Comparison of ENCODE assay signal across 13 cellular contexts in genomic region chr10:3091921-3092320, GRCh38. TPM values are rescaled to one million over a fixed set of nuclear protein-coding genes. Genes with fewer than 3 reads are reported as not detected.
DNase-seq lines count a peak whose midpoint lies in the region; ATAC-seq and TF ChIP-seq lines count a peak whose summit lies in the region.
"Had no signal": no experiment of that assay in that cellular context is flagged by ENCODE, and none has a peak within 500 bp of the region (broad histone marks: within the 10 kb centered on the region; RNA-seq: fewer than 3 reads in every experiment).

No MANE protein-coding gene starts in this region.

- 85 to 94% (median 93%) methylated on average over 5 of the region's 5 CpGs for WGBS in spleen, 5 donors

- CTCF ChIA-PET in CD8-positive, alpha-beta T cell (lab: Charles Lee) = interaction anchor here (0.6 kb wide), 1 partner anchor 16 kb away, joined by 3 read pairs; no protein-coding TSS in a partner anchor
- CTCF ChIA-PET in Panc1 (lab: Charles Lee) = no interaction called here

- intact Hi-C loops in CD8-positive, alpha-beta T cell (cut with DNase I, micrococcal nuclease) = no loop called here
- intact Hi-C loops in Panc1 (cut with micrococcal nuclease; ENCODE audit: unreplicated experiment) = no loop called here
- intact Hi-C loops in spleen (cut with DNase I; ENCODE audit: low total_unique reads) = no loop called here

- peaks cover 36% of the 10 kb centered on the region for H3K36me3 Mint-ChIP-seq in CD8-positive, alpha-beta T cell
- H3K36me3 Mint-ChIP-seq in effector memory CD8-positive, alpha-beta T cell (ENCODE audit: insufficient read depth) = peaks cover 15% of the 10 kb centered on the region
- H3K36me3 Mint-ChIP-seq in neural crest cell (ENCODE audit: low read depth) = peaks cover 4% of the 10 kb centered on the region

- TF ChIP-seq CTCF in CD8-positive, alpha-beta T cell (IDR thresholded peaks at IDR 0.05) = no peak
- TF ChIP-seq CTCF in Panc1 (IDR thresholded peaks at IDR 0.05) = no peak
- no peak for TF ChIP-seq CTCF in neural crest cell (conservative IDR thresholded peaks at IDR 0.05)
- no peak for TF ChIP-seq CTCF in spleen (IDR thresholded peaks at IDR 0.05 in 8 of 11, conservative IDR thresholded peaks at IDR 0.05 in 3 of 11)

- BruUV-seq in Panc1 (replicated peaks; lab: Mats Ljungman, UMichigan) = no TSS peak

- H3K9me3 ChIP-seq in CD8-positive, alpha-beta T cell (ENCODE audit: low read length) = no peaks in the 10 kb centered on the region
- no peaks in the 10 kb centered on the region for H3K9me3 ChIP-seq in Panc1 (ENCODE audit: control insufficient read depth, insufficient read depth, low read depth, low read length)
- H3K9me3 ChIP-seq in spleen = no peaks in the 10 kb centered on the region
- H3K9me3 ChIP-seq: vagina had no signal

- no peaks in the 10 kb centered on the region for H3K27me3 Mint-ChIP-seq in CD8-positive, alpha-beta T cell (ENCODE audit: low read depth)
- H3K27me3 Mint-ChIP-seq in effector memory CD8-positive, alpha-beta T cell = no peaks in the 10 kb centered on the region
- H3K27me3 Mint-ChIP-seq in neural crest cell (ENCODE audit: low read depth) = no peaks in the 10 kb centered on the region
- H3K27me3 Mint-ChIP-seq: CD4-positive, alpha-beta T cell had no signal

- in situ Hi-C loops in Panc1 (cut with HindIII; ENCODE audit: low pct_unique_long_range_greater_than_20kb, low sequenced_read_pairs) = no loop called here

- no peak overlapping the region for H3K4me3 ChIP-seq in CD8-positive, alpha-beta T cell (ENCODE audit: low read depth, low read length)
- no peak overlapping the region for H3K4me3 ChIP-seq in Panc1 (ENCODE audit: low read depth in 2 of 2, low read length in 2 of 2)
- H3K4me3 ChIP-seq in spleen = no peak overlapping the region
- H3K4me3 ChIP-seq: vagina had no signal

- POLR2A ChIA-PET in CD8-positive, alpha-beta T cell (lab: Charles Lee) = no interaction called here
- POLR2A ChIA-PET in Panc1 (lab: Charles Lee) = interaction anchor here (0.6 kb wide), 1 partner anchor 15 kb away, joined by 8 read pairs; no protein-coding TSS in a partner anchor

- DNase-seq in CD8-positive, alpha-beta T cell = no peak
- DNase-seq in Panc1 (ENCODE audit: low read depth, low spot score) = no peak
- DNase-seq in effector memory CD8-positive, alpha-beta T cell = no peak
- no peak for DNase-seq in neural crest cell (ENCODE audit: low read depth, low spot score)
- no peak for DNase-seq in spleen
- DNase-seq in activated effector memory CD4-positive, alpha-beta T cell treated with anti-CD3 and anti-CD28 coated beads, Interleukin-2, amount 50 U/mL, for 16 hours = no peak
- DNase-seq: CD4-positive, alpha-beta T cell; effector CD4-positive, alpha-beta T cell; GDM1; NCI-H2107; NCI-H748 treated with DMSO at 0.1 percent for 48 hours had no signal

- no peak for ATAC-seq in CD8-positive, alpha-beta T cell
- no peak for ATAC-seq in Panc1
- no peak for ATAC-seq in effector memory CD8-positive, alpha-beta T cell (replicated peaks)
- ATAC-seq in GM18907 (IDR thresholded peaks at IDR 0.05; ENCODE audit: unreplicated experiment) = no peak

- H3K4me3 Mint-ChIP-seq in CD8-positive, alpha-beta T cell = no peak overlapping the region
- H3K4me3 Mint-ChIP-seq in effector memory CD8-positive, alpha-beta T cell = no peak overlapping the region
- no peak overlapping the region for H3K4me3 Mint-ChIP-seq in neural crest cell

- no peaks in the 10 kb centered on the region for H3K9me3 Mint-ChIP-seq in CD8-positive, alpha-beta T cell
- no peaks in the 10 kb centered on the region for H3K9me3 Mint-ChIP-seq in effector memory CD8-positive, alpha-beta T cell
- no peaks in the 10 kb centered on the region for H3K9me3 Mint-ChIP-seq in neural crest cell
- H3K9me3 Mint-ChIP-seq: CD4-positive, alpha-beta T cell had no signal

- H3K4me1 Mint-ChIP-seq in CD8-positive, alpha-beta T cell (ENCODE audit: low read depth) = peaks cover 55% of the 10 kb centered on the region
- peaks cover 38 to 53% of the 10 kb centered on the region in 2 donors for H3K4me1 Mint-ChIP-seq in effector memory CD8-positive, alpha-beta T cell (ENCODE audit: low read depth in 2 of 2)
- peaks cover 6% of the 10 kb centered on the region for H3K4me1 Mint-ChIP-seq in neural crest cell

- H3K4me1 ChIP-seq in CD8-positive, alpha-beta T cell (ENCODE audit: insufficient read depth, low read length) = peaks cover 17% of the 10 kb centered on the region
- H3K4me1 ChIP-seq in Panc1 (ENCODE audit: control insufficient read depth, insufficient read depth, low read length) (peaks cover 82% of the 10 kb centered on the region), spleen (peaks cover 0 to 46% (median 19%) of the 10 kb centered on the region in 6 donors)

- H3K27me3 ChIP-seq in CD8-positive, alpha-beta T cell (ENCODE audit: insufficient read depth, low read length) = no peaks in the 10 kb centered on the region
- no peaks in the 10 kb centered on the region for H3K27me3 ChIP-seq in Panc1 (ENCODE audit: control insufficient read depth, insufficient read depth, low read length)
- no peaks in the 10 kb centered on the region for H3K27me3 ChIP-seq in spleen (replicated peaks in 1 of 7)
- H3K27me3 ChIP-seq: vagina had no signal

- H3K27ac Mint-ChIP-seq in CD8-positive, alpha-beta T cell = peak overlapping the region; percentile 52
- peak overlapping the region; percentile 10 to 91 for H3K27ac Mint-ChIP-seq in effector memory CD8-positive, alpha-beta T cell
- peak overlapping the region; percentile 70 for H3K27ac Mint-ChIP-seq in neural crest cell (ENCODE audit: unreplicated experiment)

- TF ChIP-seq POLR2A in spleen (IDR thresholded peaks at IDR 0.05) = no peak

- no peaks in the 10 kb centered on the region for H3K36me3 ChIP-seq in CD8-positive, alpha-beta T cell (ENCODE audit: insufficient read depth, low read length)
- H3K36me3 ChIP-seq in Panc1 (ENCODE audit: control insufficient read depth, insufficient read depth, low read length) (no peaks in the 10 kb centered on the region; the same call in 1 of the 2 replicates), spleen (peaks cover 0 to 13% (median 0%) of the 10 kb centered on the region in 6 donors)
- H3K36me3 ChIP-seq: vagina had no signal

- no peak overlapping the region for H3K27ac ChIP-seq in CD8-positive, alpha-beta T cell (ENCODE audit: low read depth, low read length)
- H3K27ac ChIP-seq in Panc1 (ENCODE audit: low read length) (peak overlapping the region; percentile 90), spleen (no peak overlapping the region)

RNA-seq across cellular contexts. Expression of gene PFKP, which starts 24.6 kb away (rescaled TPM):
- total RNA-seq in CD8-positive, alpha-beta T cell = 10 to 100 TPM; 35.9 to 36.5 TPM
- total RNA-seq in Panc1 (2021; ENCODE audit: unreplicated experiment) = 232 TPM
- polyA plus RNA-seq in Panc1 (2012; ENCODE audit: insufficient read length) = 436 TPM
- 18.9 and 24.0 TPM in 2 replicates for total RNA-seq in neural crest cell
- 10 to 100 TPM; 19.5 to 60.9 (median 28.8) TPM for total RNA-seq in spleen
- polyA plus RNA-seq in spleen = 10 to 100 TPM; 19.0 to 44.6 (median 21.3) TPM
